9 cellular contexts compared by ENCODE assay signal in genomic region chr12:8420506-8420905, GRCh38. TPM values are rescaled to one million over a fixed set of nuclear protein-coding genes. Genes with fewer than 3 reads are reported as not detected.
"Had no signal": no experiment of that assay in that cellular context is flagged by ENCODE, and none has a peak within 500 bp of the region (broad histone marks: within the 10 kb centered on the region; RNA-seq: fewer than 3 reads in every experiment).

No MANE protein-coding gene starts in this region.

- H3K27ac ChIP-seq: GM23248 had no signal

- DNase-seq: GM23248, GOT3, H7, HCEC 1CT, IMR-90, KG1 had no signal

- ATAC-seq: K562 had no signal

- H3K9ac ChIP-seq: GM23248 had no signal

- H2AFZ ChIP-seq: GM23248 had no signal

- H3K4me3 ChIP-seq: GM23248, K562 had no signal

RNA-seq across cellular contexts. Expression of gene CLEC6A, which starts 35.3 kb away (rescaled TPM):
- total RNA-seq: GM23248, H4, HT-29, IMR-90, K562 had no signal
- polyA plus RNA-seq: GM23248, IMR-90, K562 had no signal
